Comparison of ENCODE assay signal across 17 cellular contexts in genomic region chr9:91777437-91777836, GRCh38.
DNase-seq lines count a peak whose midpoint lies in the region; ATAC-seq, FAIRE-seq and TF ChIP-seq lines count a peak whose summit lies in the region.
"Had no signal": no experiment of that assay in that cellular context is flagged by ENCODE, and none has a peak within 500 bp of the region (broad histone marks: within the 10 kb centered on the region; RNA-seq: fewer than 3 reads in every experiment).

No MANE protein-coding gene starts in this region.

- H3K9me3 ChIP-seq in Loucy (ENCODE audit: insufficient read depth, low read depth, low read length), result no peaks in the 10 kb centered on the region
- no peaks in the 10 kb centered on the region for H3K9me3 ChIP-seq in colonic mucosa
- H3K9me3 ChIP-seq: BE2C, vagina had no signal

- ATAC-seq in HG02852 (IDR thresholded peaks at IDR 0.05; ENCODE audit: unreplicated experiment), result no peak
- ATAC-seq: PC-3, SK-N-SH treated with all-trans-retinoic acid at 6 μM for 48 hours had no signal

- H3K9me3 Mint-ChIP-seq in nephron progenitor cell, result no peaks in the 10 kb centered on the region

- DNase-seq in AG09309 (ENCODE audit: low read depth), result peak; percentile 61
- peak; percentile 11 for DNase-seq in colonic mucosa
- no peak for DNase-seq in nephron progenitor cell
- DNase-seq in inferior parietal cortex (ENCODE audit: extremely low spot score), result no peak
- no peak for DNase-seq in GM12891 (ENCODE audit: insufficient read length, low spot score)
- DNase-seq in epidermal melanocyte (ENCODE audit: insufficient read length, low spot score), result no peak
- DNase-seq: activated CD4-positive, alpha-beta T cell treated with anti-CD3 and anti-CD28 coated beads, Interleukin-2, amount 50 U/mL, for 48 hours; BE2C; NCI-H1694; NCI-H524; PC-3 had no signal

- no peaks in the 10 kb centered on the region for H3F3A ChIP-seq in Loucy (ENCODE audit: low read depth)

- H3K36me3 ChIP-seq in Loucy (ENCODE audit: insufficient read depth, low read length), result no peaks in the 10 kb centered on the region
- no peaks in the 10 kb centered on the region for H3K36me3 ChIP-seq in colonic mucosa
- H3K36me3 ChIP-seq: vagina had no signal

- H3K4me1 ChIP-seq in Loucy (ENCODE audit: insufficient read depth, low read length, poor library complexity, severe bottlenecking) (no peaks in the 10 kb centered on the region), colonic mucosa (no peaks in the 10 kb centered on the region)

- H2AFZ ChIP-seq in Loucy (ENCODE audit: low read length), result peak overlapping the region; percentile 80
- H2AFZ ChIP-seq: parathyroid adenoma had no signal

- H3K4me3 ChIP-seq in AG09309 (ENCODE audit: control insufficient read depth, low read depth, low read length) (no peak overlapping the region), Loucy (ENCODE audit: low read length, poor library complexity, severe bottlenecking) (no peak overlapping the region), colonic mucosa (no peak overlapping the region)
- H3K4me3 ChIP-seq: coronary artery, vagina had no signal

- H3K9ac ChIP-seq in Loucy (ENCODE audit: low read depth, low read length, poor library complexity, severe bottlenecking) (no peak overlapping the region), colonic mucosa (ENCODE audit: low read depth in 2 of 2, low read length in 2 of 2) (no peak overlapping the region)
- H3K9ac ChIP-seq: parathyroid adenoma had no signal

- TF ChIP-seq POLR2A in GM12891 (IDR thresholded peaks at IDR 0.05; ENCODE audit: low read depth, low read length), result no peak

- H4K20me1 ChIP-seq in Loucy (ENCODE audit: insufficient read depth, low read length, poor library complexity, severe bottlenecking), result no peaks in the 10 kb centered on the region

- H3K4me1 Mint-ChIP-seq in nephron progenitor cell, result peaks cover 83% of the 10 kb centered on the region

- TF ChIP-seq CTCF in AG09309 (IDR thresholded peaks at IDR 0.05; ENCODE audit: control insufficient read depth, insufficient read depth, low read depth, low read length, missing control alignments), result no peak
- no peak for TF ChIP-seq CTCF in Loucy (conservative IDR thresholded peaks at IDR 0.05; ENCODE audit: low read length)
- no peak for TF ChIP-seq CTCF in colonic mucosa (IDR thresholded peaks at IDR 0.05)
- TF ChIP-seq CTCF in nephron progenitor cell (IDR thresholded peaks at IDR 0.05), result no peak

- H3K27ac ChIP-seq in colonic mucosa, result no peak overlapping the region
- H3K27ac ChIP-seq: coronary artery, parathyroid adenoma, vagina had no signal

- no peak overlapping the region for H3K4me2 ChIP-seq in Loucy (ENCODE audit: low read depth, low read length, poor library complexity, severe bottlenecking)

- H3K27ac Mint-ChIP-seq in nephron progenitor cell, result peak overlapping the region; percentile 46

- H3K27me3 Mint-ChIP-seq in nephron progenitor cell (ENCODE audit: low read depth, poor library complexity), result no peaks in the 10 kb centered on the region

- no peak for FAIRE-seq in GM12891 (lab: Jason Lieb, UNC)

- H3K27me3 ChIP-seq in Loucy (ENCODE audit: insufficient read depth, low read length, poor library complexity, severe bottlenecking) (no peaks in the 10 kb centered on the region), colonic mucosa (no peaks in the 10 kb centered on the region)
- H3K27me3 ChIP-seq: BE2C, vagina had no signal

- H3K79me2 ChIP-seq in Loucy (ENCODE audit: insufficient read depth, low read length), result no peaks in the 10 kb centered on the region
- H3K79me2 ChIP-seq: parathyroid adenoma had no signal

- no peaks in the 10 kb centered on the region for H3K9me2 ChIP-seq in Loucy (replicated peaks; ENCODE audit: low read depth, low read length)

- peaks cover 23% of the 10 kb centered on the region for H3K36me3 Mint-ChIP-seq in nephron progenitor cell (ENCODE audit: low read depth)

- intact Hi-C loops in colonic mucosa (cut with DNase I), result loop anchor here (5.0 to 10.0 kb wide), 2 partner anchors 107 to 175 kb away; partner anchors contain the start of gene ROR2

- H3K4me3 Mint-ChIP-seq in nephron progenitor cell, result no peak overlapping the region

TF ChIP-seq in GM12891, 5 proteins besides CTCF, POLR2A, EP300 and RAD21:
- TF ChIP-seq TAF1 (IDR thresholded peaks at IDR 0.05; ENCODE audit: low read depth, low read length), result no peak
- no peak for TF ChIP-seq POU2F2 (IDR thresholded peaks at IDR 0.05; ENCODE audit: low read depth, low read length)

Comparison
In these comparisons a context has a peak if more than half of its experiments do, and no peak if none do; other contexts are left out.
1. DNase-seq: peak in AG09309 (single experiment) and colonic mucosa (single experiment); none in nephron progenitor cell (single experiment), inferior parietal cortex (single experiment), GM12891 (single experiment) and epidermal melanocyte (single experiment).